1 cellular context compared by ENCODE assay signal in genomic region chr1:231626951-231627614, GRCh38.
TF ChIP-seq lines count a peak whose summit lies in the region.

No MANE protein-coding gene starts in this region.

TF ChIP-seq in HepG2, 621 proteins besides CTCF, POLR2A, EP300 and RAD21 (continued from another document):
- TF ChIP-seq ZFY (CRISPR knock-in tag; IDR thresholded peaks at IDR 0.05) (0 out of 2 replicates have a peak, but pooled peaks have one; percentile 6), SALL1 (CRISPR knock-in tag; IDR thresholded peaks at IDR 0.05) (0 out of 2 replicates have a peak, but pooled peaks have one; percentile 49), ZNF800 (CRISPR knock-in tag; IDR thresholded peaks at IDR 0.05) (peak; percentile 74), PRDM10 (CRISPR knock-in tag; IDR thresholded peaks at IDR 0.05; ENCODE audit: low read depth) (0 out of 2 replicates have a peak, but pooled peaks have one; percentile 34), SAP130 (CRISPR knock-in tag; IDR thresholded peaks at IDR 0.05; ENCODE audit: low read depth) (peak; percentile 78), KAT8 (CRISPR knock-in tag; IDR thresholded peaks at IDR 0.05) (no peak), MYPOP (CRISPR knock-in tag; IDR thresholded peaks at IDR 0.05) (0 out of 2 replicates have a peak, but pooled peaks have one; percentile 41), ZNF136 (CRISPR knock-in tag; IDR thresholded peaks at IDR 0.05; ENCODE audit: low read depth) (no peak), MAZ (IDR thresholded peaks at IDR 0.05; ENCODE audit: borderline replicate concordance, low read depth, low read length) (no peak), MAZ (CRISPR knock-in tag; IDR thresholded peaks at IDR 0.05; ENCODE audit: low read depth) (peak; percentile 59), ZNF646 (CRISPR knock-in tag; IDR thresholded peaks at IDR 0.05) (0 out of 2 replicates have a peak, but pooled peaks have one; percentile 4), MYC (CRISPR knock-in tag; IDR thresholded peaks at IDR 0.05; ENCODE audit: borderline replicate concordance) (peak; percentile 10; the same call in 1 of the 2 replicates), PAF1 (CRISPR knock-in tag; IDR thresholded peaks at IDR 0.05) (no peak), IRF9 (CRISPR knock-in tag; IDR thresholded peaks at IDR 0.05; ENCODE audit: borderline replicate concordance) (peak; percentile 66; the same call in 1 of the 2 replicates)
